16 cellular contexts compared by ENCODE assay signal in the genomic region with DNA sequence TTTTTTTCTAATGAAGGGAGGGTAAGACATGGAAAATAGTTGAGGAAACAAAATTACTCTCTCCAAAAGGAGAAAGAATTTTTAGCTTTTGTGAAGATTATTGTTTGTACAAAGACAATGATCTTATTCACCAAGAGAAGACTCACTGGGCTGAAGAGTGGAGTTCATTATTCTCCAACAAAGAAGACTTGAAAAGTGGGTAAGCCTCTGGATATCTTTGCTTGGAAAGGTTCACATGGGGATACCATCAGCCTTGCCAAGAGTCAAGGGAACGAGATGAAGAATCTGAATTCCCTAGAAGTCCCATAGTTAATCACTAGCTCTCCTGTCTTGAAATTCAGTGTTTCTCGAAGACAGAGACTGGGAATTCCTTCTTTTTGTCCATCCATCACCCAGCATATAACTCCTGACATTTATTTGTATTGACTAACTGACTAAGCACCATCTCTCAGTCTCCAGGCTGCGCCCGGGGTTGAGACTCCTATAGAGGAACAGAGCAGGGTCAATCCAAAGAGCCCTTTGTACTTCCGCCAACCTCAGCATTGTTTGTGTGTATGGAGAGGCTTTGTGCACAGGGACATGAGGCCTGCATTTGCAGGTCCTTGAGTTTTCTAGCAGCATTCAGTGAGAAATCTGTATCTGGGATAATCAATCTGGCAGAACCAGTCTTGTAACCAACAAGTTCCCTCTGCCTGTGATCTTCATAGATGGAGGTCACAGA.
A peak's percentile ranks its signal among the peaks of the same experiment; 100 is the strongest.
DNase-seq lines count a peak whose midpoint lies in the region; ATAC-seq and TF ChIP-seq lines count a peak whose summit lies in the region.
"Had no signal": no experiment of that assay in that cellular context is flagged by ENCODE, and none has a peak within 500 bp of the region (broad histone marks: within the 10 kb centered on the region; RNA-seq: fewer than 3 reads in every experiment).

No MANE protein-coding gene starts in this region.

- peaks cover 0 to 13% of the 10 kb centered on the region in 2 donors for H3K36me3 Mint-ChIP-seq in naive B cell
- H3K36me3 Mint-ChIP-seq: CD4-positive, CD25-positive, alpha-beta regulatory T cell had no signal

- H2AFZ ChIP-seq in SK-N-SH (ENCODE audit: low read depth), result no peak overlapping the region

- TF ChIP-seq EP300 in SK-N-SH (IDR thresholded peaks at IDR 0.05; ENCODE audit: borderline replicate concordance in 1 of 2, low read depth in 1 of 2, low read length in 1 of 2), result no peak

- H3K4me1 ChIP-seq in upper lobe of right lung (peaks cover 2% of the 10 kb centered on the region), SK-N-SH (ENCODE audit: control insufficient read depth in 1 of 2, insufficient read depth in 2 of 2, low read depth in 1 of 2, low read length in 1 of 2) (peaks cover 0 to 16% of the 10 kb centered on the region in 2 experiments; a peak in 1 of 4 replicates)

- H3K9me3 ChIP-seq in upper lobe of right lung (no peaks in the 10 kb centered on the region), SK-N-SH (no peaks in the 10 kb centered on the region)
- H3K9me3 ChIP-seq: MG63 had no signal

- H3K27me3 ChIP-seq in upper lobe of right lung (no peaks in the 10 kb centered on the region), SK-N-SH (ENCODE audit: insufficient read depth) (no peaks in the 10 kb centered on the region)
- H3K27me3 ChIP-seq: MG63 had no signal

- no peaks in the 10 kb centered on the region for H3K9me2 ChIP-seq in SK-N-SH

- ATAC-seq in naive B cell (ENCODE audit: low read depth in 2 of 2) (no peak), upper lobe of right lung (peak; percentile 41)
- ATAC-seq: HCT116 had no signal

- H4K20me1 ChIP-seq in SK-N-SH (ENCODE audit: insufficient read depth), result no peaks in the 10 kb centered on the region

- intact Hi-C loops in upper lobe of right lung (cut with DNase I), result no loop called here

- H3K27ac ChIP-seq in upper lobe of right lung (no peak overlapping the region), SK-N-SH (ENCODE audit: low read depth in 2 of 2, low read length in 1 of 2) (no peak overlapping the region)

- TF ChIP-seq CTCF in upper lobe of right lung (IDR thresholded peaks at IDR 0.05) (no peak), SK-N-SH (IDR thresholded peaks at IDR 0.05) (no peak)

- peaks cover 0 to 9% (median 0%) of the 10 kb centered on the region in 7 donors for H3K9me3 Mint-ChIP-seq in naive B cell

- WGBS in SK-N-SH (ENCODE audit: low lambda C conversion rate), result 41% methylated on average over 5 of the region's 5 CpGs

- no peaks in the 10 kb centered on the region for H3K79me2 ChIP-seq in SK-N-SH (ENCODE audit: insufficient read depth)

- DNase-seq in NCI-H510A treated with DMSO at 0.1 percent for 48 hours (lab: John Stamatoyannopoulos, UW) (peak; percentile 34), NCI-H510A (lab: John Stamatoyannopoulos, UW) (no peak), NCI-H69 (lab: John Stamatoyannopoulos, UW) (peak; percentile 10), naive B cell (no peak), upper lobe of right lung (no peak), NCI-H1694 (lab: John Stamatoyannopoulos, UW) (no peak), SK-N-SH (no peak), T-helper 9 cell (no peak)
- DNase-seq: CD4-positive, CD25-positive, alpha-beta regulatory T cell; COR-L47; MG63; NCI-H2227 treated with DMSO at 0.1 percent for 48 hours; NCI-H526; Right ventricle myocardium superior; SW 1271 had no signal

- CTCF ChIA-PET in SK-N-SH (lab: Yijun Ruan, JAX), result no interaction called here

- H3K4me3 ChIP-seq in upper lobe of right lung (no peak overlapping the region), SK-N-SH (ENCODE audit: low read depth in 2 of 2, low read length in 1 of 2) (no peak overlapping the region)
- H3K4me3 ChIP-seq: MG63 had no signal

- no peaks in the 10 kb centered on the region for H3K36me3 ChIP-seq in upper lobe of right lung
- no peaks in the 10 kb centered on the region for H3K36me3 ChIP-seq in SK-N-SH (replicated peaks in 1 of 2; ENCODE audit: control insufficient read depth in 1 of 2, insufficient read depth in 2 of 2, low read length in 1 of 2)
- H3K36me3 ChIP-seq: MG63 had no signal

- H3F3A ChIP-seq in SK-N-SH (replicated peaks; ENCODE audit: insufficient read depth), result no peaks in the 10 kb centered on the region

- H3K9ac ChIP-seq in SK-N-SH, result no peak overlapping the region

- POLR2A ChIA-PET in SK-N-SH (lab: Yijun Ruan, JAX), result no interaction called here

- H3K27me3 Mint-ChIP-seq in naive B cell, result no peaks in the 10 kb centered on the region
- H3K27me3 Mint-ChIP-seq: CD4-positive, CD25-positive, alpha-beta regulatory T cell had no signal

- H3K4me1 Mint-ChIP-seq in naive B cell, result peaks cover 54 to 76% (median 62%) of the 10 kb centered on the region in 3 donors
- H3K4me1 Mint-ChIP-seq: CD4-positive, CD25-positive, alpha-beta regulatory T cell had no signal

- H3K27ac Mint-ChIP-seq in naive B cell, result peak overlapping the region in 5 of 6 donors; percentile 17 to 88 (median 69)
- H3K27ac Mint-ChIP-seq: CD4-positive, CD25-positive, alpha-beta regulatory T cell had no signal

- peak overlapping the region in 5 of 8 donors; percentile 24 to 76 (median 74) for H3K4me3 Mint-ChIP-seq in naive B cell
- H3K4me3 Mint-ChIP-seq: CD4-positive, CD25-positive, alpha-beta regulatory T cell had no signal

- no peak for TF ChIP-seq RAD21 in SK-N-SH (IDR thresholded peaks at IDR 0.05; ENCODE audit: low read length)

- H3K4me2 ChIP-seq in SK-N-SH, result no peak overlapping the region

TF ChIP-seq in SK-N-SH, 30 proteins besides CTCF, POLR2A, EP300 and RAD21:
- no peak for TF ChIP-seq FOXJ3 (CRISPR knock-in tag; IDR thresholded peaks at IDR 0.05)

Comparison
In these comparisons a context has a peak if more than half of its experiments do, and no peak if none do; other contexts are left out.
1. DNase-seq: peak in NCI-H510A treated with DMSO at 0.1 percent for 48 hours (single experiment) and NCI-H69 (single experiment); none in NCI-H510A (single experiment), naive B cell (single experiment), upper lobe of right lung (single experiment), NCI-H1694 (single experiment), SK-N-SH (single experiment) and T-helper 9 cell (single experiment).